Comparison of ENCODE assay signal across 8 cellular contexts in the genomic region with DNA sequence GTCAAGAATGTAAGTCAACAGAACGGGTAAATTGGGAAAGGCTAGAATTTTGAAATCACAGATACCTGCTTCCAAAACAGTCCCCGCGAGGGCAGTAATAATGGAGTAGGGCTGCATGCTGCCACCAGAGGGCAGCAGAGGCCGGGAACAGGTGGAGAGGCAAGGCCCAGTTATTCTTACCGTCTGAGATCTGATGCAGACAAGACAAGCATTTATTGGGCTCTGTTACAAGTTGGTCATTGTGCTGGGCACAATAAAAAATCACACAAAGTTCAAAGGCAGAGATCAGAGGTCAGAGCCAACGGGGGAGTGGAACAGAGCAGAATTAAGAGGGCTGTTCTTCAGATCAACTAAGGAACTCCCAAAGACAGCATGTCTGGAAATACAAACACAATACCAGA. TPM values are rescaled to one million over a fixed set of nuclear protein-coding genes. Genes with fewer than 3 reads are reported as not detected.
DNase-seq lines count a peak whose midpoint lies in the region; ATAC-seq and TF ChIP-seq lines count a peak whose summit lies in the region.

No MANE protein-coding gene starts in this region.

- peak; percentile 58 for DNase-seq in DMS153 (lab: John Stamatoyannopoulos, UW)
- peak; percentile 91 for DNase-seq in Karpas-422
- DNase-seq in RKO (ENCODE audit: low spot score), result peak; percentile 76
- peak; percentile 68 for DNase-seq in activated T-helper 1 cell treated with Interleukin-2 at 50 U/mL for 16 hours (ENCODE audit: low read depth)
- peak; percentile 50 to 74 for DNase-seq in fibroblast of lung (ENCODE audit: low read depth in 2 of 2)
- peak; percentile 85 for DNase-seq in neural crest cell (ENCODE audit: low read depth, low spot score)
- peak; percentile 79 for DNase-seq in stimulated activated naive CD8-positive, alpha-beta T cell treated with anti-CD3 and anti-CD28 coated beads, Interleukin-15, amount 100 ng/mL, for 72 hours

- H3K27me3 ChIP-seq in Karpas-422 (ENCODE audit: low read length) (no peaks in the 10 kb centered on the region), fibroblast of lung (ENCODE audit: control insufficient read depth, insufficient read depth, low read length) (peaks cover 4% of the 10 kb centered on the region)

- H3K9me3 ChIP-seq in Karpas-422 (ENCODE audit: low read length) (no peaks in the 10 kb centered on the region), fibroblast of lung (ENCODE audit: control insufficient read depth, insufficient read depth, low read depth, low read length) (no peaks in the 10 kb centered on the region)

- H4K20me1 ChIP-seq in Karpas-422 (ENCODE audit: insufficient read depth, low read depth, low read length), result no peaks in the 10 kb centered on the region
- H4K20me1 ChIP-seq in fibroblast of lung (ENCODE audit: control insufficient read depth, extremely low read depth, insufficient read depth, low read length), result peaks cover 2% of the 10 kb centered on the region

- H3K79me2 ChIP-seq in Karpas-422 (ENCODE audit: low read length) (no peaks in the 10 kb centered on the region), fibroblast of lung (ENCODE audit: control insufficient read depth, insufficient read depth, low read length) (no peaks in the 10 kb centered on the region)

- H3K27me3 Mint-ChIP-seq in neural crest cell (ENCODE audit: low read depth), result peaks cover 8% of the 10 kb centered on the region
- H3K27me3 Mint-ChIP-seq in stimulated activated naive CD8-positive, alpha-beta T cell treated with anti-CD3 and anti-CD28 coated beads, Interleukin-15, amount 100 ng/mL, for 72 hours, result no peaks in the 10 kb centered on the region

- peak; percentile 87 for ATAC-seq in GM21619 (IDR thresholded peaks at IDR 0.05; ENCODE audit: unreplicated experiment)
- ATAC-seq in stimulated activated naive CD8-positive, alpha-beta T cell treated with anti-CD3 and anti-CD28 coated beads, Interleukin-15, amount 100 ng/mL, for 72 hours, result peak; percentile 91

- H3K4me3 Mint-ChIP-seq in neural crest cell, result no peak overlapping the region
- H3K4me3 Mint-ChIP-seq in stimulated activated naive CD8-positive, alpha-beta T cell treated with anti-CD3 and anti-CD28 coated beads, Interleukin-15, amount 100 ng/mL, for 72 hours, result no peak overlapping the region

- peak; percentile 97 to 98 for TF ChIP-seq CTCF in fibroblast of lung (conservative IDR thresholded peaks at IDR 0.05 in 1 of 2, IDR thresholded peaks at IDR 0.05 in 1 of 2; ENCODE audit: low read depth in 1 of 2, low read length in 2 of 2)
- peak; percentile 98 for TF ChIP-seq CTCF in neural crest cell (conservative IDR thresholded peaks at IDR 0.05)

- H3K27ac Mint-ChIP-seq in neural crest cell (ENCODE audit: unreplicated experiment), result no peak overlapping the region
- no peak overlapping the region for H3K27ac Mint-ChIP-seq in stimulated activated naive CD8-positive, alpha-beta T cell treated with anti-CD3 and anti-CD28 coated beads, Interleukin-15, amount 100 ng/mL, for 72 hours

- H3K9me3 Mint-ChIP-seq in neural crest cell, result no peaks in the 10 kb centered on the region
- no peaks in the 10 kb centered on the region for H3K9me3 Mint-ChIP-seq in stimulated activated naive CD8-positive, alpha-beta T cell treated with anti-CD3 and anti-CD28 coated beads, Interleukin-15, amount 100 ng/mL, for 72 hours

- H3K4me2 ChIP-seq in Karpas-422 (ENCODE audit: low read depth, low read length, poor library complexity, severe bottlenecking) (no peak overlapping the region), fibroblast of lung (ENCODE audit: extremely low read depth, insufficient read depth, low read length) (no peak overlapping the region)

- H3K4me1 ChIP-seq in Karpas-422 (ENCODE audit: low read length) (no peaks in the 10 kb centered on the region), fibroblast of lung (ENCODE audit: control insufficient read depth, extremely low read depth, insufficient read depth, low read length) (no peaks in the 10 kb centered on the region)

- H3K4me3 ChIP-seq in Karpas-422 (ENCODE audit: low read length) (no peak overlapping the region), fibroblast of lung (replicated peaks in 1 of 4; ENCODE audit: control extremely low read depth in 1 of 4, insufficient read depth in 1 of 4, low read depth in 3 of 4, low read length in 4 of 4) (no peak overlapping the region)

- H2AFZ ChIP-seq in Karpas-422 (ENCODE audit: low read length) (no peak overlapping the region), fibroblast of lung (ENCODE audit: low read length) (no peak overlapping the region)

- H3K9ac ChIP-seq in Karpas-422 (ENCODE audit: low read length) (no peak overlapping the region), fibroblast of lung (ENCODE audit: insufficient read depth, low read length) (no peak overlapping the region)

- H3K4me1 Mint-ChIP-seq in neural crest cell, result peaks cover 5% of the 10 kb centered on the region
- H3K4me1 Mint-ChIP-seq in stimulated activated naive CD8-positive, alpha-beta T cell treated with anti-CD3 and anti-CD28 coated beads, Interleukin-15, amount 100 ng/mL, for 72 hours, result peaks cover 13% of the 10 kb centered on the region

- H3K36me3 ChIP-seq in Karpas-422 (ENCODE audit: insufficient read depth, low read length) (no peaks in the 10 kb centered on the region), fibroblast of lung (ENCODE audit: control insufficient read depth, insufficient read depth, low read length) (no peaks in the 10 kb centered on the region)

- no peak overlapping the region for H3K27ac ChIP-seq in Karpas-422 (ENCODE audit: low read length)
- H3K27ac ChIP-seq in fibroblast of lung (ENCODE audit: insufficient read depth, low read length), result no peak overlapping the region

- no peaks in the 10 kb centered on the region for H3K36me3 Mint-ChIP-seq in neural crest cell (ENCODE audit: low read depth)

- no peaks in the 10 kb centered on the region for H3K9me2 ChIP-seq in Karpas-422 (replicated peaks; ENCODE audit: insufficient read depth, low read length)

RNA-seq across cellular contexts. Expression of a gene that starts 8.8 kb away (rescaled TPM):
- 2.2 and 4.7 TPM in 2 replicates for total RNA-seq in Karpas-422 (2014; rRNA removed; shearing (Covaris generic); ENCODE audit: low replicate concordance)
- total RNA-seq in fibroblast of lung, result 4.6 and 5.8 TPM in 2 replicates
- polyA plus RNA-seq in fibroblast of lung, result 4.3 and 4.8 TPM in 2 replicates
- polyA plus RNA-seq in fibroblast of lung (2012), result 4.6 and 5.9 TPM in 2 replicates
- 2.3 and 5.0 TPM in 2 replicates for polyA minus RNA-seq in fibroblast of lung (ENCODE audit: low replicate concordance)
- total RNA-seq in neural crest cell, result not detected in 2 replicates

RNA-seq across cellular contexts. Expression of a gene that starts 42.8 kb away (rescaled TPM):
- 25.4 and 36.3 TPM in 2 replicates for total RNA-seq in Karpas-422 (2014; rRNA removed; shearing (Covaris generic); ENCODE audit: low replicate concordance)
- total RNA-seq in fibroblast of lung (9.2 and 12.9 TPM in 2 replicates), neural crest cell (72.8 and 76.8 TPM in 2 replicates)
- 15.2 and 28.4 TPM in 2 replicates for polyA plus RNA-seq in fibroblast of lung
- 8.6 and 15.6 TPM in 2 replicates for polyA plus RNA-seq in fibroblast of lung (2012)
- 25.7 and 56.4 TPM in 2 replicates for polyA minus RNA-seq in fibroblast of lung (ENCODE audit: low replicate concordance)
